14 cellular contexts compared by ENCODE assay signal in genomic region chr1:209767706-209768105, GRCh38. TPM values are rescaled to one million over a fixed set of nuclear protein-coding genes. Genes with fewer than 3 reads are reported as not detected.
DNase-seq lines count a peak whose midpoint lies in the region; ATAC-seq and TF ChIP-seq lines count a peak whose summit lies in the region.
"Had no signal": no experiment of that assay in that cellular context is flagged by ENCODE, and none has a peak within 500 bp of the region (broad histone marks: within the 10 kb centered on the region; RNA-seq: fewer than 3 reads in every experiment).

No MANE protein-coding gene starts in this region.

- peak overlapping the region; percentile 72 for H3K4me2 ChIP-seq in DND-41 (ENCODE audit: insufficient read depth, low read length)
- H3K4me2 ChIP-seq in KMS-11 = peak overlapping the region; percentile 74
- H3K4me2 ChIP-seq: PC-9 had no signal

- H3K27ac ChIP-seq in DND-41 (ENCODE audit: low read length) = peak overlapping the region; percentile 93
- peak overlapping the region; percentile 76 for H3K27ac ChIP-seq in KMS-11
- H3K27ac ChIP-seq in SK-N-MC = peak overlapping the region; percentile 96
- peak overlapping the region; percentile 85 to 94 (median 87) for H3K27ac ChIP-seq in spleen
- H3K27ac ChIP-seq: PC-9 had no signal

- H2AFZ ChIP-seq in DND-41 (ENCODE audit: low read depth, low read length) = no peak overlapping the region
- no peak overlapping the region for H2AFZ ChIP-seq in KMS-11 (ENCODE audit: low read depth)
- H2AFZ ChIP-seq: PC-9 had no signal

- H3K27me3 ChIP-seq in DND-41 (ENCODE audit: insufficient read depth, low read length, poor library complexity) (no peaks in the 10 kb centered on the region), KMS-11 (ENCODE audit: insufficient read depth, low read depth) (no peaks in the 10 kb centered on the region), spleen (replicated peaks in 1 of 7) (no peaks in the 10 kb centered on the region)

- H3K4me3 ChIP-seq in DND-41 (ENCODE audit: low read depth in 1 of 2, low read length in 2 of 2) = peak overlapping the region in 1 of 2 experiments; percentile 49; a peak in 2 of 4 replicates
- H3K4me3 ChIP-seq in KMS-11 (IDR thresholded peaks at IDR 0.05; ENCODE audit: insufficient read depth, low read depth, low read length) = no peak overlapping the region
- H3K4me3 ChIP-seq in SK-N-MC = no peak overlapping the region
- H3K4me3 ChIP-seq in spleen = peak overlapping the region in 5 of 8 donors; percentile 50 to 74 (median 54)
- H3K4me3 ChIP-seq: HAP-1, PC-9 had no signal

- H3K36me3 ChIP-seq in DND-41 (ENCODE audit: insufficient read depth, low read length) = peaks cover 35% of the 10 kb centered on the region
- no peaks in the 10 kb centered on the region for H3K36me3 ChIP-seq in KMS-11 (ENCODE audit: insufficient read depth)
- H3K36me3 ChIP-seq in SK-N-MC (ENCODE audit: insufficient read depth, low read length) = no peaks in the 10 kb centered on the region
- peaks cover 0 to 56% (median 21%) of the 10 kb centered on the region in 6 donors for H3K36me3 ChIP-seq in spleen
- H3K36me3 ChIP-seq: HAP-1 had no signal

- peak; percentile 68 for DNase-seq in DND-41
- DNase-seq in SK-N-MC (ENCODE audit: low read depth, low spot score) = no peak
- DNase-seq in spleen = no peak
- DNase-seq in KG1 (lab: John Stamatoyannopoulos, UW) = no peak
- DNase-seq: glutamatergic neuron, IMR-90, NCI-H1436 treated with DMSO at 0.1 percent for 48 hours, PC-9 had no signal

- H3K4me1 ChIP-seq in DND-41 (ENCODE audit: insufficient read depth, low read length) = peaks cover 57% of the 10 kb centered on the region
- H3K4me1 ChIP-seq in KMS-11 (ENCODE audit: low read depth, poor library complexity, severe bottlenecking) = peaks cover 39% of the 10 kb centered on the region
- peaks cover 10 to 98% (median 68%) of the 10 kb centered on the region in 6 donors for H3K4me1 ChIP-seq in spleen
- H3K4me1 ChIP-seq: HAP-1 had no signal

- peak overlapping the region; percentile 68 for H3K9ac ChIP-seq in DND-41 (ENCODE audit: low read depth, low read length)
- peak overlapping the region; percentile 0; the same call in 1 of the 2 replicates for H3K9ac ChIP-seq in KMS-11
- H3K9ac ChIP-seq in SK-N-MC (ENCODE audit: insufficient read length) = no peak overlapping the region

- peak; percentile 33 for ATAC-seq in DND-41 (ENCODE audit: insufficient read depth, low read depth)
- ATAC-seq in HG02678 (IDR thresholded peaks at IDR 0.05; ENCODE audit: unreplicated experiment) = no peak
- ATAC-seq in GM19395 (IDR thresholded peaks at IDR 0.05; ENCODE audit: unreplicated experiment) = no peak

- peaks cover 6% of the 10 kb centered on the region; the same call in 1 of the 2 replicates for H3K79me2 ChIP-seq in DND-41 (ENCODE audit: insufficient read depth, low read length)
- H3K79me2 ChIP-seq in KMS-11 (ENCODE audit: insufficient read depth, low read depth) = peaks cover 10% of the 10 kb centered on the region

- H3K9me3 ChIP-seq in DND-41 (ENCODE audit: insufficient read depth, low read length, severe bottlenecking) (no peaks in the 10 kb centered on the region), SK-N-MC (ENCODE audit: low read depth, low read length) (no peaks in the 10 kb centered on the region), spleen (no peaks in the 10 kb centered on the region)
- H3K9me3 ChIP-seq: HAP-1 had no signal

- H4K20me1 ChIP-seq in DND-41 (ENCODE audit: insufficient read depth, low read length) = peaks cover 18% of the 10 kb centered on the region
- no peaks in the 10 kb centered on the region for H4K20me1 ChIP-seq in KMS-11 (ENCODE audit: insufficient read depth)

- TF ChIP-seq POLR2A in spleen (IDR thresholded peaks at IDR 0.05) = no peak

- intact Hi-C loops in spleen (cut with DNase I; ENCODE audit: low total_unique reads) = no loop called here

- no peak for TF ChIP-seq CTCF in DND-41 (IDR thresholded peaks at IDR 0.05; ENCODE audit: borderline replicate concordance, extremely low read depth, low read length, poor library complexity, severe bottlenecking)
- peak; percentile 1; the same call in 1 of the 2 replicates for TF ChIP-seq CTCF in KMS-11 (conservative IDR thresholded peaks at IDR 0.05; ENCODE audit: low read depth, low read length)
- no peak for TF ChIP-seq CTCF in spleen (IDR thresholded peaks at IDR 0.05 in 8 of 11, conservative IDR thresholded peaks at IDR 0.05 in 3 of 11)

RNA-seq across cellular contexts. Expression of gene TRAF3IP3, which starts 11.9 kb away (rescaled TPM):
- total RNA-seq in spleen = 100 to 1,000 TPM in 4 of 7 donors, 10 to 100 TPM in 3; 97.7 to 134 (median 109) TPM
- polyA plus RNA-seq in spleen = 100 to 1,000 TPM in 2 of 3 donors, 10 to 100 TPM in 1; 95.4 to 189 (median 107) TPM
- total RNA-seq: NCI-H460, neural crest cell, PC-9 had no signal

RNA-seq across cellular contexts. Expression of gene C1orf74, which starts 16.7 kb away (rescaled TPM):
- 1 to 10 TPM; 1.0 to 2.7 (median 1.8) TPM for total RNA-seq in spleen
- 1 to 10 TPM in 2 of 3 donors, under 1 TPM in 1; 0.96 to 1.6 (median 1.5) TPM for polyA plus RNA-seq in spleen

RNA-seq across cellular contexts. Expression of gene IRF6, which starts 38.2 kb away (rescaled TPM):
- 1 to 10 TPM; 3.1 to 5.6 (median 4.0) TPM for total RNA-seq in spleen
- polyA plus RNA-seq in spleen = 1 to 10 TPM in 2 of 3 donors, under 1 TPM in 1; 0.59 to 1.6 (median 1.4) TPM

Comparison
In these comparisons a context has a peak if more than half of its experiments do, and no peak if none do; other contexts are left out.
1. H3K4me3 ChIP-seq: peak in spleen (5 of 8); none in KMS-11 (single experiment) and SK-N-MC (single experiment).
2. Peak in every context shown above with its lines, with median percentiles within 50 percentile points of each other: H3K27ac ChIP-seq.